8 cellular contexts compared by ENCODE assay signal in the genomic region with DNA sequence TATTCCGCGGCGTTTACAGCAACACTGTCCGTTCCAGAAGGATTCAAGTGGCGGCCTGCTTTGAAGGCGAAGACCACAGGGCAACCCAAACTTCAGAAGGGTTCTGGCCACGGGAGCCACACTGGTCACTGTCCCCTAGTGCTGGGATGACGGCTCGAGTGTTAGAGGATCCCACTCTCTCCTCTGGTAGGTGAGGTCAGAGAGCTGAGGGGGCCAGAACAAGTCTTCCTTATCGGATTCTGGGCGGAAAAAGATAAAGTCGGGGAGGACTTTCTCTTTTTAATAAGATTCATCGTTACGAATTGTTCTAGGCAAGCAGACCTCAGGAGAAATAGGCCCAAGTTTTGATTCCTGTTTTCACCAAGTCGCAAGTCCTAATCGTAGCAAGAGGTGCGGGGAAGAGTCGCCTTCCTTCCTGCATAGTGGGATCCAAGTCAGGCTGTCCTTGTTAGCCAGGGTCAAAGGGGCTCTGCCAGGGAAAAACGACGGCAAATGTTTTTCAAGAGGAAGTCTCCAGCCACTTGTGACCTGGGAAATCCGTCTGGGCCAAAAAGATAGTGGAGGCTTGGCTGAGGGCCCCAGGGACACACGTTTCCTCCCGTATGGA. TPM values are rescaled to one million over a fixed set of nuclear protein-coding genes. Genes with fewer than 3 reads are reported as not detected.
DNase-seq lines count a peak whose midpoint lies in the region; TF ChIP-seq lines count a peak whose summit lies in the region.

No MANE protein-coding gene starts in this region.

- 79 to 81% methylated on average over 21 of the region's 23 CpGs for WGBS in mesodermal cell (ENCODE audit: insufficient coverage in 2 of 2), 2 experiments

- DNase-seq in activated gamma-delta T cell treated with Interleukin-2 at 50 U/mL for 16 hours (peak; percentile 22), activated gamma-delta T cell (lab: John Stamatoyannopoulos, UW) (no peak), SIG-M5 (lab: John Stamatoyannopoulos, UW) (peak; percentile 9), coronary artery (ENCODE audit: low spot score) (no peak), tibial artery (peak; percentile 45 to 74), NCI-H2029 treated with DMSO at 0.1 percent for 48 hours (lab: John Stamatoyannopoulos, UW) (no peak), T1000 (lab: John Stamatoyannopoulos, UW) (no peak)

- H3K9me3 ChIP-seq in mesodermal cell (ENCODE audit: control insufficient read depth, low read length) (peaks cover 8% of the 10 kb centered on the region), tibial artery (no peaks in the 10 kb centered on the region)

- peaks cover 14% of the 10 kb centered on the region for H3K4me1 ChIP-seq in mesodermal cell (ENCODE audit: control insufficient read depth, insufficient read depth, low read length, poor library complexity, severe bottlenecking)
- peaks cover 0 to 65% (median 9%) of the 10 kb centered on the region in 4 donors for H3K4me1 ChIP-seq in tibial artery

- peaks cover 16% of the 10 kb centered on the region for H3K36me3 ChIP-seq in mesodermal cell (ENCODE audit: control insufficient read depth, insufficient read depth, low read length)
- H3K36me3 ChIP-seq in tibial artery: peaks cover 0 to 6% (median 0%) of the 10 kb centered on the region in 3 donors

- peak overlapping the region; percentile 96 to 100 for H3K27ac ChIP-seq in coronary artery
- peak overlapping the region; percentile 98 for H3K27ac ChIP-seq in mesodermal cell (ENCODE audit: low read depth, low read length, severe bottlenecking)
- H3K27ac ChIP-seq in tibial artery: peak overlapping the region; percentile 93 to 98

- TF ChIP-seq CTCF in coronary artery (IDR thresholded peaks at IDR 0.05) (no peak), tibial artery (IDR thresholded peaks at IDR 0.05) (no peak)

- intact Hi-C loops in tibial artery (cut with DNase I; ENCODE audit: low total_unique reads): loop anchor here (5.0 to 10.0 kb wide), 4 partner anchors 89 to 249 kb away; a partner anchor contains a TSS

- H3K4me3 ChIP-seq in coronary artery (peak overlapping the region; percentile 96), mesodermal cell (ENCODE audit: extremely low read depth, insufficient read depth, low read length, poor library complexity, severe bottlenecking) (peak overlapping the region; percentile 97), tibial artery (peak overlapping the region; percentile 75 to 98)

- H3K27me3 ChIP-seq in tibial artery: no peaks in the 10 kb centered on the region

RNA-seq across cellular contexts. Expression of a gene that starts 0.9 kb away (rescaled TPM):
- polyA plus RNA-seq in mesodermal cell (2013, experiment 1 of 2): 586 TPM
- 589 TPM for polyA plus RNA-seq in mesodermal cell (2013, experiment 2 of 2)

RNA-seq across cellular contexts. Expression of a gene that starts 15.2 kb away (rescaled TPM):
- polyA plus RNA-seq in mesodermal cell (2013, experiment 1 of 2): 436 TPM
- 410 TPM for polyA plus RNA-seq in mesodermal cell (2013, experiment 2 of 2)

RNA-seq across cellular contexts. Expression of a gene that starts 27.0 kb away (rescaled TPM):
- 0.81 TPM for polyA plus RNA-seq in mesodermal cell (2013, experiment 1 of 2)
- polyA plus RNA-seq in mesodermal cell (2013, experiment 2 of 2): 0.35 TPM

Comparison
In these comparisons a context has a peak if more than half of its experiments do, and no peak if none do; other contexts are left out.
1. DNase-seq: peak in activated gamma-delta T cell treated with Interleukin-2 at 50 U/mL for 16 hours (single experiment), SIG-M5 (single experiment) and tibial artery (2 of 2); none in activated gamma-delta T cell (single experiment), coronary artery (single experiment), NCI-H2029 treated with DMSO at 0.1 percent for 48 hours (single experiment) and T1000 (single experiment).
2. Peak in every context shown above with its lines, with median percentiles within 50 percentile points of each other: H3K27ac ChIP-seq and H3K4me3 ChIP-seq.